Comparison of ENCODE assay signal across 13 cellular contexts in the genomic region with DNA sequence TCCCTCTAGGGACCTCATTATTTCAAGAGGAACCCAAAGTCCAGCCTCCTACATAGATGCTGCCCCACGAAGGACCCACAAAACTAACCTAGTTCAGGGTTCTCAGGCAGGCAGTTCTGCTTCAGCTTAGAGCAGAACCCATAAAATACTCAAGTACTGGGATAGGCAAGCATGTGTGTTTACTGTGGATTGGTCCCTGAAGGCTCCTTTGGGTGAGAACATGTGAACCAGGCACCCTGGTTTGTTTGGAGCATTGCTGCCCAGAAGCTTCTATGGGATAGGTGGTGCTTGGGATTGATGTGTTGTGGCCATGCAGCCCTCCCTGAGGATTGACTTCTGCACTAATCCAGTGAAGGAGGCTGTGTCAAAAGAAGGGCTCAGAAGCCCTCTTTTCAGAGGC. TPM values are rescaled to one million over a fixed set of nuclear protein-coding genes. Genes with fewer than 3 reads are reported as not detected.
DNase-seq lines count a peak whose midpoint lies in the region; ATAC-seq lines count a peak whose summit lies in the region.
"Had no signal": no experiment of that assay in that cellular context is flagged by ENCODE, and none has a peak within 500 bp of the region (broad histone marks: within the 10 kb centered on the region; RNA-seq: fewer than 3 reads in every experiment).

No MANE protein-coding gene starts in this region.

- H3K27me3 ChIP-seq in CD4-positive, alpha-beta memory T cell (ENCODE audit: insufficient read depth, low read length): no peaks in the 10 kb centered on the region
- H3K27me3 ChIP-seq: BLaER1 had no signal

- no peak for ATAC-seq in activated T-cell treated with anti-CD3 and anti-CD28 coated beads, Interleukin-2, amount 50 U/mL, for 72 hours (replicated peaks in 1 of 2)
- ATAC-seq in central memory CD8-positive, alpha-beta T cell (replicated peaks; ENCODE audit: extremely low read depth, poor library complexity, severe bottlenecking): no peak
- ATAC-seq in stimulated activated effector memory CD8-positive, alpha-beta T cell treated with anti-CD3 and anti-CD28 coated beads, Interleukin-12 subunit alpha, Interleukin-12 subunit beta, amount 100 ng/mL, for 72 hours: no peak
- no peak for ATAC-seq in HG03045 (IDR thresholded peaks at IDR 0.05; ENCODE audit: unreplicated experiment)

- no peak for DNase-seq in activated T-cell treated with anti-CD3 and anti-CD28 coated beads, Interleukin-2, amount 50 U/mL, for 24 hours
- no peak for DNase-seq in activated T-cell treated with anti-CD3 and anti-CD28 coated beads, Interleukin-2, amount 50 U/mL, for 72 hours
- DNase-seq in CD4-positive, alpha-beta memory T cell: no peak
- no peak for DNase-seq in central memory CD8-positive, alpha-beta T cell (ENCODE audit: low spot score in 2 of 2)
- DNase-seq in stimulated activated effector memory CD8-positive, alpha-beta T cell treated with anti-CD3 and anti-CD28 coated beads, Interleukin-12 subunit alpha, Interleukin-12 subunit beta, amount 100 ng/mL, for 72 hours (ENCODE audit: low spot score in 2 of 2): no peak
- no peak for DNase-seq in putamen (ENCODE audit: low spot score)
- DNase-seq: 8988T, Caco-2, H9, IMR-90 had no signal

- H3K9me3 ChIP-seq in CD4-positive, alpha-beta memory T cell (ENCODE audit: control insufficient read depth in 1 of 2, low read length in 2 of 2): no peaks in the 10 kb centered on the region
- H3K9me3 ChIP-seq: BLaER1, Caco-2 had no signal

- H3K36me3 Mint-ChIP-seq in activated T-cell treated with anti-CD3 and anti-CD28 coated beads, Interleukin-2, amount 50 U/mL, for 24 hours (ENCODE audit: low read depth): peaks cover 20% of the 10 kb centered on the region
- peaks cover 6 to 11% of the 10 kb centered on the region in 2 donors for H3K36me3 Mint-ChIP-seq in activated T-cell treated with anti-CD3 and anti-CD28 coated beads, Interleukin-2, amount 50 U/mL, for 72 hours (ENCODE audit: insufficient read depth in 2 of 2)
- peaks cover 31 to 33% of the 10 kb centered on the region in 2 donors for H3K36me3 Mint-ChIP-seq in CD4-positive, alpha-beta memory T cell
- H3K36me3 Mint-ChIP-seq in central memory CD8-positive, alpha-beta T cell (ENCODE audit: insufficient read depth): peaks cover 15% of the 10 kb centered on the region
- H3K36me3 Mint-ChIP-seq in stimulated activated effector memory CD8-positive, alpha-beta T cell treated with anti-CD3 and anti-CD28 coated beads, Interleukin-12 subunit alpha, Interleukin-12 subunit beta, amount 100 ng/mL, for 72 hours: peaks cover 13% of the 10 kb centered on the region

- H3K36me3 ChIP-seq in CD4-positive, alpha-beta memory T cell (ENCODE audit: insufficient read depth, low read length): peaks cover 18% of the 10 kb centered on the region

- no peak overlapping the region for H3K4me3 Mint-ChIP-seq in activated T-cell treated with anti-CD3 and anti-CD28 coated beads, Interleukin-2, amount 50 U/mL, for 24 hours
- no peak overlapping the region for H3K4me3 Mint-ChIP-seq in activated T-cell treated with anti-CD3 and anti-CD28 coated beads, Interleukin-2, amount 50 U/mL, for 72 hours
- no peak overlapping the region for H3K4me3 Mint-ChIP-seq in CD4-positive, alpha-beta memory T cell
- H3K4me3 Mint-ChIP-seq in central memory CD8-positive, alpha-beta T cell: no peak overlapping the region
- no peak overlapping the region for H3K4me3 Mint-ChIP-seq in stimulated activated effector memory CD8-positive, alpha-beta T cell treated with anti-CD3 and anti-CD28 coated beads, Interleukin-12 subunit alpha, Interleukin-12 subunit beta, amount 100 ng/mL, for 72 hours
- H3K4me3 Mint-ChIP-seq: CD14-positive monocyte, H9 had no signal

- no peaks in the 10 kb centered on the region for H3K9me3 Mint-ChIP-seq in activated T-cell treated with anti-CD3 and anti-CD28 coated beads, Interleukin-2, amount 50 U/mL, for 24 hours
- H3K9me3 Mint-ChIP-seq in activated T-cell treated with anti-CD3 and anti-CD28 coated beads, Interleukin-2, amount 50 U/mL, for 72 hours: no peaks in the 10 kb centered on the region
- H3K9me3 Mint-ChIP-seq in CD4-positive, alpha-beta memory T cell: no peaks in the 10 kb centered on the region
- H3K9me3 Mint-ChIP-seq in central memory CD8-positive, alpha-beta T cell: no peaks in the 10 kb centered on the region
- H3K9me3 Mint-ChIP-seq in stimulated activated effector memory CD8-positive, alpha-beta T cell treated with anti-CD3 and anti-CD28 coated beads, Interleukin-12 subunit alpha, Interleukin-12 subunit beta, amount 100 ng/mL, for 72 hours: no peaks in the 10 kb centered on the region
- H3K9me3 Mint-ChIP-seq: H9 had no signal

- H3K27me3 Mint-ChIP-seq in activated T-cell treated with anti-CD3 and anti-CD28 coated beads, Interleukin-2, amount 50 U/mL, for 24 hours: no peaks in the 10 kb centered on the region
- no peaks in the 10 kb centered on the region for H3K27me3 Mint-ChIP-seq in activated T-cell treated with anti-CD3 and anti-CD28 coated beads, Interleukin-2, amount 50 U/mL, for 72 hours (ENCODE audit: low read depth)
- H3K27me3 Mint-ChIP-seq in CD4-positive, alpha-beta memory T cell: no peaks in the 10 kb centered on the region
- no peaks in the 10 kb centered on the region for H3K27me3 Mint-ChIP-seq in central memory CD8-positive, alpha-beta T cell

- H3K27ac Mint-ChIP-seq in activated T-cell treated with anti-CD3 and anti-CD28 coated beads, Interleukin-2, amount 50 U/mL, for 24 hours: peak overlapping the region; percentile 40
- H3K27ac Mint-ChIP-seq in activated T-cell treated with anti-CD3 and anti-CD28 coated beads, Interleukin-2, amount 50 U/mL, for 72 hours: no peak overlapping the region
- H3K27ac Mint-ChIP-seq in CD4-positive, alpha-beta memory T cell: peak overlapping the region in 4 of 7 donors; percentile 8 to 51 (median 24)
- H3K27ac Mint-ChIP-seq in central memory CD8-positive, alpha-beta T cell (ENCODE audit: low read depth): peak overlapping the region; percentile 68
- peak overlapping the region; percentile 7 for H3K27ac Mint-ChIP-seq in stimulated activated effector memory CD8-positive, alpha-beta T cell treated with anti-CD3 and anti-CD28 coated beads, Interleukin-12 subunit alpha, Interleukin-12 subunit beta, amount 100 ng/mL, for 72 hours
- H3K27ac Mint-ChIP-seq: H9 had no signal

- H3K4me1 ChIP-seq in CD4-positive, alpha-beta memory T cell (ENCODE audit: insufficient read depth, low read length): peaks cover 13% of the 10 kb centered on the region
- H3K4me1 ChIP-seq: BLaER1, Caco-2 had no signal

- POLR2A ChIA-PET in CD4-positive, alpha-beta memory T cell (lab: Charles Lee; ENCODE audit: partially characterized antibody): interaction anchor here (1.1 to 2.0 kb wide), 2 partner anchors 15 to 120 kb away, joined by 5 to 10 read pairs; partner anchors contain the start of gene MCM3

- CTCF ChIA-PET in CD4-positive, alpha-beta memory T cell (lab: Charles Lee; ENCODE audit: partially characterized antibody): interaction anchor here (0.8 to 14.8 kb wide), 7 partner anchors 11 to 257 kb away, joined by 3 to 287 read pairs (median 13); partner anchors contain the start of genes EFHC1, MCM3 and PAQR8

- intact Hi-C loops in CD4-positive, alpha-beta memory T cell (cut with micrococcal nuclease): loop anchor here (10.0 kb wide), 1 partner anchor 240 kb away; no protein-coding TSS in a partner anchor

- H3K27ac ChIP-seq in CD4-positive, alpha-beta memory T cell (ENCODE audit: low read depth, low read length): no peak overlapping the region
- H3K27ac ChIP-seq: BLaER1 had no signal

- no peak overlapping the region for H3K4me3 ChIP-seq in CD4-positive, alpha-beta memory T cell (ENCODE audit: low read length in 2 of 2)
- H3K4me3 ChIP-seq: BLaER1 had no signal

- H3K4me1 Mint-ChIP-seq in activated T-cell treated with anti-CD3 and anti-CD28 coated beads, Interleukin-2, amount 50 U/mL, for 24 hours (ENCODE audit: low read depth): peaks cover 41% of the 10 kb centered on the region
- H3K4me1 Mint-ChIP-seq in activated T-cell treated with anti-CD3 and anti-CD28 coated beads, Interleukin-2, amount 50 U/mL, for 72 hours (ENCODE audit: low read depth): peaks cover 23% of the 10 kb centered on the region
- H3K4me1 Mint-ChIP-seq in CD4-positive, alpha-beta memory T cell: peaks cover 13 to 34% (median 16%) of the 10 kb centered on the region in 4 donors
- peaks cover 8% of the 10 kb centered on the region for H3K4me1 Mint-ChIP-seq in central memory CD8-positive, alpha-beta T cell
- H3K4me1 Mint-ChIP-seq in stimulated activated effector memory CD8-positive, alpha-beta T cell treated with anti-CD3 and anti-CD28 coated beads, Interleukin-12 subunit alpha, Interleukin-12 subunit beta, amount 100 ng/mL, for 72 hours: peaks cover 11% of the 10 kb centered on the region
- H3K4me1 Mint-ChIP-seq: CD14-positive monocyte had no signal

RNA-seq across cellular contexts. Expression of gene EFHC1, which starts 14.9 kb away (rescaled TPM):
- 1 to 10 TPM; 4.6 to 5.1 TPM for total RNA-seq in activated T-cell treated with anti-CD3 and anti-CD28 coated beads, Interleukin-2, amount 50 U/mL, for 72 hours
- total RNA-seq in CD4-positive, alpha-beta memory T cell: 10 to 100 TPM in 1 of 2 experiments, 1 to 10 TPM in 1; 6.4 to 10.4 TPM
- polyA plus RNA-seq in CD4-positive, alpha-beta memory T cell: 1 to 10 TPM; 1.5 to 1.8 TPM

RNA-seq across cellular contexts. Expression of gene PAQR8, which starts 43.3 kb away (rescaled TPM):
- 10 to 100 TPM; 14.6 to 21.0 TPM for total RNA-seq in activated T-cell treated with anti-CD3 and anti-CD28 coated beads, Interleukin-2, amount 50 U/mL, for 72 hours
- total RNA-seq in CD4-positive, alpha-beta memory T cell: 10 to 100 TPM; 36.4 to 40.9 TPM
- 10 to 100 TPM; 14.5 to 30.3 TPM for polyA plus RNA-seq in CD4-positive, alpha-beta memory T cell
